8 cellular contexts compared by ENCODE assay signal in the genomic region with DNA sequence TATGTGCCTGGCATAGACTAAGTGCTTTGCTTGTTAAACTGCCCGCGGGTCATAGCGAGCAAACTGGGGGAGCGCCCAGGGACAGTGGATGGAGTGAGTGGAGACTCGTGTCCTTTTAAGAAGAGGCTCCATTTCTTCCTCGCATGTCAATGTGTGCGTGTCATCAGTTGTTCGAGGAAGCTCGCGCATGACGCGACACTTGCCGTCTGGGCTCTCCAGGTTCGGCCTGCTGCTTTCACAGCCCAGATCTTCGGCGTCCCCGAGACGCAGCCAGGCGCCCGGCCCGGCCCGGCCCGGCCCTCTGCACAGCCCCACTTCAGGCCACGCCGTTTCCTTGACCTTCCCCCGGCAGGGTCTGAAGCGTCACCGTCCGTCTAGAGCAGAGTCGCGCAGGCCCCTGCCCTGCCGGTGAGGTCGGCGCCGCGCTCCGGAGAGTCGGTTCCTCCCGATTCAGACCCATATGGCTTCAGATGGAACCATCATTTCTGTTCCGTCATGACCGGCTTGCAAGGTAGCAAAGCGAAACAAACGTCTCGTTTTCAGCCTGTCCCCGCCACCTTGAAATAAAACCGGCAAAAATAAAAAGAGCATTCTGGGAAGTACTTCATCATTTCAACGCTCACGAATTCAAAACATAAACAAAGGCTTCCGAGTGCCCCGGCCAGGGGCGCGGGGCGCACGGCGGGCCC. TPM values are rescaled to one million over a fixed set of nuclear protein-coding genes. Genes with fewer than 3 reads are reported as not detected.
DNase-seq lines count a peak whose midpoint lies in the region; ATAC-seq lines count a peak whose summit lies in the region.

No MANE protein-coding gene starts in this region.

- peak overlapping the region in 5 of 6 donors; percentile 48 to 78 (median 64) for H3K27ac Mint-ChIP-seq in naive B cell

- no peaks in the 10 kb centered on the region for H3K9me3 Mint-ChIP-seq in activated T-cell treated with anti-CD3 and anti-CD28 coated beads, Interleukin-2, amount 50 U/mL, for 4 hours
- no peaks in the 10 kb centered on the region for H3K9me3 Mint-ChIP-seq in naive B cell

- H3K27me3 Mint-ChIP-seq in activated T-cell treated with anti-CD3 and anti-CD28 coated beads, Interleukin-2, amount 50 U/mL, for 4 hours (ENCODE audit: low read depth), result peaks cover 62% of the 10 kb centered on the region
- peaks cover 55 to 82% (median 73%) of the 10 kb centered on the region in 3 donors for H3K27me3 Mint-ChIP-seq in naive B cell

- ATAC-seq in HG02852 (IDR thresholded peaks at IDR 0.05; ENCODE audit: unreplicated experiment) (peak; percentile 51), naive B cell (ENCODE audit: low read depth in 2 of 2) (peak; percentile 57 to 64), GM19467 (IDR thresholded peaks at IDR 0.05; ENCODE audit: unreplicated experiment) (no peak), HG03378 (IDR thresholded peaks at IDR 0.05; ENCODE audit: unreplicated experiment) (no peak)
- ATAC-seq in activated T-cell treated with anti-CD3 and anti-CD28 coated beads, Interleukin-2, amount 50 U/mL, for 4 hours, result peak; percentile 56

- H3K36me3 Mint-ChIP-seq in activated T-cell treated with anti-CD3 and anti-CD28 coated beads, Interleukin-2, amount 50 U/mL, for 4 hours (ENCODE audit: insufficient read depth), result no peaks in the 10 kb centered on the region
- peaks cover 0 to 4% of the 10 kb centered on the region in 2 donors for H3K36me3 Mint-ChIP-seq in naive B cell

- H3K9ac ChIP-seq in ES-I3 (ENCODE audit: low read depth, low read length), result peak overlapping the region; percentile 85; the same call in 1 of the 2 replicates

- peak overlapping the region; percentile 82 for H3K4me3 Mint-ChIP-seq in activated T-cell treated with anti-CD3 and anti-CD28 coated beads, Interleukin-2, amount 50 U/mL, for 4 hours
- peak overlapping the region; percentile 84 to 94 (median 92) for H3K4me3 Mint-ChIP-seq in naive B cell

- DNase-seq in activated T-cell treated with anti-CD3 and anti-CD28 coated beads, Interleukin-2, amount 50 U/mL, for 4 hours, result no peak
- DNase-seq in fibroblast of peridontal ligament (ENCODE audit: extremely low read depth) (peak; percentile 40), naive B cell (peak; percentile 30)
- no peak for DNase-seq in activated CD8-positive, alpha-beta memory T cell treated with anti-CD3 and anti-CD28 coated beads, Interleukin-2, amount 50 U/mL, for 4 hours

- no peaks in the 10 kb centered on the region for H3K9me3 ChIP-seq in ES-I3 (ENCODE audit: control insufficient read depth, insufficient read depth, low read length)

- no peaks in the 10 kb centered on the region for H3K36me3 ChIP-seq in ES-I3 (ENCODE audit: insufficient read depth, low read length)

- H3K4me1 ChIP-seq in ES-I3 (ENCODE audit: insufficient read depth, low read length), result no peaks in the 10 kb centered on the region

- peaks cover 13% of the 10 kb centered on the region for H3K4me1 Mint-ChIP-seq in activated T-cell treated with anti-CD3 and anti-CD28 coated beads, Interleukin-2, amount 50 U/mL, for 4 hours (ENCODE audit: low read depth)
- H3K4me1 Mint-ChIP-seq in naive B cell, result peaks cover 12 to 17% (median 16%) of the 10 kb centered on the region in 3 donors

RNA-seq across cellular contexts. Expression of gene ARHGEF7, which starts 0.6 kb away (rescaled TPM):
- total RNA-seq in activated T-cell treated with anti-CD3 and anti-CD28 coated beads, Interleukin-2, amount 50 U/mL, for 4 hours, result 10 to 100 TPM; 42.8 to 49.6 (median 45.1) TPM
- 10 to 100 TPM in 5 of 6 donors, 1 to 10 TPM in 1; 9.1 to 26.9 (median 17.5) TPM for polyA plus RNA-seq in naive B cell (ENCODE audit: low read depth in 6 of 6)

Comparison
In these comparisons a context has a peak if more than half of its experiments do, and no peak if none do; other contexts are left out.
1. ATAC-seq: peak in HG02852 (single experiment), activated T-cell treated with anti-CD3 and anti-CD28 coated beads, Interleukin-2, amount 50 U/mL, for 4 hours (2 of 2) and naive B cell (2 of 2); none in GM19467 (single experiment) and HG03378 (single experiment).
2. DNase-seq: peak in fibroblast of peridontal ligament (single experiment) and naive B cell (single experiment); none in activated T-cell treated with anti-CD3 and anti-CD28 coated beads, Interleukin-2, amount 50 U/mL, for 4 hours (single experiment) and activated CD8-positive, alpha-beta memory T cell treated with anti-CD3 and anti-CD28 coated beads, Interleukin-2, amount 50 U/mL, for 4 hours (single experiment).